25 cellular contexts compared by ENCODE assay signal in genomic region chr11:132060546-132060945, GRCh38.
"Had no signal": no experiment of that assay in that cellular context is flagged by ENCODE, and none has a peak within 500 bp of the region (broad histone marks: within the 10 kb centered on the region; RNA-seq: fewer than 3 reads in every experiment).

No MANE protein-coding gene starts in this region.

- H3K36me3 ChIP-seq: ascending aorta, gastroesophageal sphincter, spleen, tibial nerve had no signal

- H3K27me3 ChIP-seq: ascending aorta, gastroesophageal sphincter, spleen, tibial nerve had no signal

- ATAC-seq: gastroesophageal sphincter; left colon; naive thymus-derived CD4-positive, alpha-beta T cell; right cardiac atrium had no signal

- H3K4me3 ChIP-seq: ascending aorta, gastroesophageal sphincter, spleen, tibial nerve had no signal

- DNase-seq: activated CD4-positive, alpha-beta memory T cell treated with anti-CD3 and anti-CD28 coated beads for 36 hours; activated CD4-positive, alpha-beta T cell treated with anti-CD3 and anti-CD28 coated beads, Interleukin-2, amount 10 ng/mL, durations not matched to agents 24 days and 14 days; activated CD4-positive, CD25-positive, alpha-beta regulatory T cell treated with anti-CD3 and anti-CD28 coated beads, Interleukin-2, amount 50 U/mL, for 72 hours; activated CD8-positive, alpha-beta memory T cell treated with anti-CD3 and anti-CD28 coated beads, Interleukin-2, amount 50 U/mL, for 4 hours; activated gamma-delta T cell; activated naive CD4-positive, alpha-beta T cell treated with anti-CD3 and anti-CD28 coated beads, Interleukin-2, amount 10 ng/mL, durations not matched to agents 7 days and 5 days; activated naive CD8-positive, alpha-beta T cell treated with anti-CD3 and anti-CD28 coated beads, Interleukin-2, amount 10 ng/mL, durations not matched to agents 7 days and 5 days; activated T-cell treated with anti-CD3 and anti-CD28 coated beads, Interleukin-2, amount 50 U/mL, for 1 hour; effector CD4-positive, alpha-beta T cell; erythroblast; hippocampal formation; immature natural killer cell; kidney; left colon; mammary epithelial cell; naive thymus-derived CD4-positive, alpha-beta T cell; nucleus accumbens; right cardiac atrium; spleen; stimulated activated CD4-positive, alpha-beta T cell treated with anti-CD3 and anti-CD28 coated beads, Interleukin-2, amount 100 ng/mL, for 48 hours; stimulated activated naive CD4-positive, alpha-beta T cell treated with Interleukin-2 at 50 U/mL for 16 hours; T-helper 2 cell had no signal

- H3K9me3 ChIP-seq: ascending aorta, gastroesophageal sphincter, spleen, tibial nerve had no signal

- H3K4me1 ChIP-seq: ascending aorta, spleen had no signal

- H3K27ac ChIP-seq: ascending aorta, gastroesophageal sphincter had no signal
